ENCODE assay signal across 32 cellular contexts in genomic region chr1:8649875-8650274, GRCh38.
"Had no signal": no experiment of that assay in that cellular context is flagged by ENCODE, and none has a peak within 500 bp of the region (broad histone marks: within the 10 kb centered on the region; RNA-seq: fewer than 3 reads in every experiment).

No MANE protein-coding gene starts in this region.

- H3K27me3 Mint-ChIP-seq: activated CD4-positive, alpha-beta memory T cell treated with anti-CD3 and anti-CD28 coated beads for 36 hours; activated naive CD8-positive, alpha-beta T cell treated with anti-CD3 and anti-CD28 coated beads, Interleukin-2, amount 50 U/mL, for 24 hours had no signal

- H3K4me3 Mint-ChIP-seq: activated CD4-positive, alpha-beta memory T cell treated with anti-CD3 and anti-CD28 coated beads for 36 hours; activated naive CD8-positive, alpha-beta T cell treated with anti-CD3 and anti-CD28 coated beads, Interleukin-2, amount 50 U/mL, for 24 hours; activated T-helper 1 cell treated with anti-CD3 and anti-CD28 coated beads, Interleukin-12 subunit alpha, Interleukin-12 subunit beta, Interleukin-2, Interleukin-4 antibody, amounts not matched to agents 30 ng/mL and 10 ng/mL and 1 ng/mL, durations not matched to agents 14 hours and 24 hours and 36 hours; WTC11 had no signal

- H3K9me3 ChIP-seq: ascending aorta, body of pancreas, MG63, Peyer's patch, SJCRH30, SK-N-SH had no signal

- H3K4me3 ChIP-seq: ascending aorta, body of pancreas, MG63, Peyer's patch, SJCRH30 had no signal

- DNase-seq: activated CD4-positive, alpha-beta memory T cell treated with anti-CD3 and anti-CD28 coated beads for 36 hours; activated CD4-positive, alpha-beta T cell treated with anti-CD3 and anti-CD28 coated beads for 48 hours; activated CD4-positive, CD25-positive, alpha-beta regulatory T cell treated with anti-CD3 and anti-CD28 coated beads, Interleukin-2, amount 50 U/mL, for 72 hours; activated CD8-positive, alpha-beta memory T cell treated with anti-CD3 and anti-CD28 coated beads, Interleukin-2, amount 50 U/mL, for 4 hours; activated effector memory CD4-positive, alpha-beta T cell treated with anti-CD3 and anti-CD28 coated beads, Interleukin-2, amount 50 U/mL, for 16 hours; activated naive CD4-positive, alpha-beta T cell treated with Interleukin-2 at 50 U/mL for 16 hours; activated naive CD8-positive, alpha-beta T cell treated with anti-CD3 and anti-CD28 coated beads, Interleukin-2, amount 50 U/mL, for 24 hours; amniotic stem cell; body of pancreas; central memory CD4-positive, alpha-beta T cell; MG63; MV-4-11; NCI-H1092 treated with DMSO at 0.1 percent for 48 hours; NCI-H1436; NCI-H1694 treated with DMSO at 0.1 percent for 48 hours; NCI-H2029 treated with DMSO at 0.1 percent for 48 hours; NCI-H510A treated with DMSO at 0.1 percent for 48 hours; NCI-H69; NK-92 treated with Interleukin-12 subunit alpha and Interleukin-12 subunit beta, amount 100 ng/mL, for 24 hours; OCI-M1; Peyer's patch; Right ventricle myocardium superior; SJCRH30; SK-N-SH; SW 1271; T-helper 9 cell had no signal

- H3K9me3 Mint-ChIP-seq: activated CD4-positive, alpha-beta memory T cell treated with anti-CD3 and anti-CD28 coated beads for 36 hours; activated naive CD4-positive, alpha-beta T cell treated with anti-CD3 and anti-CD28 coated beads, Interleukin-2, amount 50 U/mL, for 72 hours; activated naive CD8-positive, alpha-beta T cell treated with anti-CD3 and anti-CD28 coated beads, Interleukin-2, amount 50 U/mL, for 24 hours; activated T-helper 1 cell treated with anti-CD3 and anti-CD28 coated beads, Interleukin-12 subunit alpha, Interleukin-12 subunit beta, Interleukin-2, Interleukin-4 antibody, amounts not matched to agents 30 ng/mL and 10 ng/mL and 1 ng/mL, durations not matched to agents 14 hours and 24 hours and 36 hours; WTC11 had no signal

- ATAC-seq: activated naive CD8-positive, alpha-beta T cell treated with anti-CD3 and anti-CD28 coated beads, Interleukin-2, amount 50 U/mL, for 24 hours; body of pancreas; WTC11 had no signal

- H3K27ac Mint-ChIP-seq: activated CD4-positive, alpha-beta memory T cell treated with anti-CD3 and anti-CD28 coated beads for 36 hours; activated naive CD4-positive, alpha-beta T cell treated with anti-CD3 and anti-CD28 coated beads, Interleukin-2, amount 50 U/mL, for 72 hours; activated naive CD8-positive, alpha-beta T cell treated with anti-CD3 and anti-CD28 coated beads, Interleukin-2, amount 50 U/mL, for 24 hours; activated T-helper 1 cell treated with anti-CD3 and anti-CD28 coated beads, Interleukin-12 subunit alpha, Interleukin-12 subunit beta, Interleukin-2, Interleukin-4 antibody, amounts not matched to agents 30 ng/mL and 10 ng/mL and 1 ng/mL, durations not matched to agents 14 hours and 24 hours and 36 hours; WTC11 had no signal

- H3K36me3 Mint-ChIP-seq: activated naive CD4-positive, alpha-beta T cell treated with anti-CD3 and anti-CD28 coated beads, Interleukin-2, amount 50 U/mL, for 72 hours had no signal

- H3K9ac ChIP-seq: SK-N-SH had no signal

- H3K27me3 ChIP-seq: ascending aorta, body of pancreas, MG63, Peyer's patch, SJCRH30 had no signal

- H3K4me2 ChIP-seq: SK-N-SH had no signal

- H3K27ac ChIP-seq: ascending aorta, Peyer's patch, RWPE1, SJCRH30 had no signal

- H3K36me3 ChIP-seq: MG63, Peyer's patch, SJCRH30 had no signal

- FAIRE-seq: bronchial epithelial cell had no signal
